ENCODE assay signal across 1 cellular context in genomic region chr17:2207815-2208515, GRCh38.
TF ChIP-seq lines count a peak whose summit lies in the region.

No MANE protein-coding gene starts in this region.

TF ChIP-seq in GM23338, 12 proteins besides CTCF, POLR2A, EP300 and RAD21:
- TF ChIP-seq REST (IDR thresholded peaks at IDR 0.05; ENCODE audit: unreplicated experiment) = no peak
- TF ChIP-seq CREB1 (CRISPR knock-in tag; IDR thresholded peaks at IDR 0.05; ENCODE audit: low read depth) = no peak
- no peak for TF ChIP-seq POLR2AphosphoS5 (IDR thresholded peaks at IDR 0.05; ENCODE audit: low read depth)
- no peak for TF ChIP-seq STAT1 (IDR thresholded peaks at IDR 0.05; ENCODE audit: unreplicated experiment)
- no peak for TF ChIP-seq EZH2 (IDR thresholded peaks at IDR 0.05; ENCODE audit: low read depth, unreplicated experiment)
- no peak for TF ChIP-seq ZNF331 (CRISPR knock-in tag; IDR thresholded peaks at IDR 0.05; ENCODE audit: low read depth)
- no peak for TF ChIP-seq EZH2phosphoT487 (IDR thresholded peaks at IDR 0.05; ENCODE audit: unreplicated experiment)
- no peak for TF ChIP-seq ETS1 (IDR thresholded peaks at IDR 0.05)
- TF ChIP-seq NANOG (IDR thresholded peaks at IDR 0.05; ENCODE audit: borderline replicate concordance) = no peak
- TF ChIP-seq JUNB (IDR thresholded peaks at IDR 0.05; ENCODE audit: unreplicated experiment) = no peak
- no peak for TF ChIP-seq ZNF114 (CRISPR knock-in tag; IDR thresholded peaks at IDR 0.05)
- TF ChIP-seq ZNF462 (CRISPR knock-in tag; IDR thresholded peaks at IDR 0.05) = no peak
